In the genomic region with DNA sequence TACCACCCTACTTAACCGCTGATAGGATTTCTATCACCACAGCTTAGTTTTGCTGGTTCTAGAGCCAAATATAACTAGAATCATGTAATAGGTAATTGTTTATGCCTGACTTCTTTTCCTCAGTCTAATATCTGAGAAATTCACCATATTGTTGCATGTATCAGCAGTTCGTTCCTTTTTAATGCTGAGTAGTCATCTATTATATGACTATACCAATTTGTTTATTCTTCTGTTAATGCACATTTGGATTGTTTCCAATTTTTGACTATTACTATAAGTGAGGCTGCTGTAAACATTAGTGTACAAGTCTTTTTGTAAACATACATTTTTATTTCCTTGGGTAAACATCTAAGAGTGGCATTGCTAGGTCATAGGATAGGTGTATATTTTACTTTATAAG, we compare ENCODE assay signal across 27 cellular contexts. TPM values are rescaled to one million over a fixed set of nuclear protein-coding genes. Genes with fewer than 3 reads are reported as not detected.
DNase-seq lines count a peak whose midpoint lies in the region; ATAC-seq and TF ChIP-seq lines count a peak whose summit lies in the region.
"Had no signal": no experiment of that assay in that cellular context is flagged by ENCODE, and none has a peak within 500 bp of the region (broad histone marks: within the 10 kb centered on the region; RNA-seq: fewer than 3 reads in every experiment).

No MANE protein-coding gene starts in this region.

- H3K4me1 Mint-ChIP-seq in natural killer cell (peaks cover 67 to 68% of the 10 kb centered on the region in 2 donors), T-helper 17 cell (peaks cover 36% of the 10 kb centered on the region)
- peaks cover 30 to 39% of the 10 kb centered on the region in 2 donors for H3K4me1 Mint-ChIP-seq in natural killer cell treated with Interleukin-12 subunit alpha and Interleukin-12 subunit beta and Interleukin-15 and Interleukin-18, amount 100 ng/mL, for 72 hours (ENCODE audit: low read depth in 2 of 2)

- H3K27ac Mint-ChIP-seq in natural killer cell (peak overlapping the region; percentile 10 to 39), T-helper 17 cell (peak overlapping the region; percentile 61)
- no peak overlapping the region for H3K27ac Mint-ChIP-seq in natural killer cell treated with Interleukin-12 subunit alpha and Interleukin-12 subunit beta and Interleukin-15 and Interleukin-18, amount 100 ng/mL, for 72 hours

- CTCF ChIA-PET in RWPE1 (lab: Yijun Ruan, JAX): interaction anchor here (0.7 to 0.8 kb wide), 2 partner anchors 18 to 73 kb away, joined by 3 to 4 read pairs; no protein-coding TSS in a partner anchor

- no peak for TF ChIP-seq CTCF in natural killer cell (IDR thresholded peaks at IDR 0.05)
- no peak for TF ChIP-seq CTCF in RWPE1 (conservative IDR thresholded peaks at IDR 0.05; ENCODE audit: low read depth)

- H3K27me3 Mint-ChIP-seq in natural killer cell (ENCODE audit: low read depth in 2 of 2) (no peaks in the 10 kb centered on the region), T-helper 17 cell (no peaks in the 10 kb centered on the region)
- H3K27me3 Mint-ChIP-seq in natural killer cell treated with Interleukin-12 subunit alpha and Interleukin-12 subunit beta and Interleukin-15 and Interleukin-18, amount 100 ng/mL, for 72 hours: no peaks in the 10 kb centered on the region
- H3K27me3 Mint-ChIP-seq: CD4-positive, alpha-beta memory T cell had no signal

- H3K9me3 Mint-ChIP-seq in natural killer cell: no peaks in the 10 kb centered on the region
- no peaks in the 10 kb centered on the region for H3K9me3 Mint-ChIP-seq in natural killer cell treated with Interleukin-12 subunit alpha and Interleukin-12 subunit beta and Interleukin-15 and Interleukin-18, amount 100 ng/mL, for 72 hours
- H3K9me3 Mint-ChIP-seq: CD4-positive, alpha-beta memory T cell had no signal

- ATAC-seq in natural killer cell: no peak
- no peak for ATAC-seq in natural killer cell treated with Interleukin-12 subunit alpha and Interleukin-12 subunit beta and Interleukin-15 and Interleukin-18, amount 100 ng/mL, for 72 hours
- no peak for ATAC-seq in T-helper 17 cell

- POLR2A ChIA-PET in RWPE1 (lab: Yijun Ruan, JAX; ENCODE audit: low non-redundant PET): no interaction called here

- intact Hi-C loops in natural killer cell (cut with micrococcal nuclease): no loop called here

- H3K36me3 Mint-ChIP-seq in natural killer cell (no peaks in the 10 kb centered on the region), T-helper 17 cell (ENCODE audit: low read depth) (no peaks in the 10 kb centered on the region)
- H3K36me3 Mint-ChIP-seq in natural killer cell treated with Interleukin-12 subunit alpha and Interleukin-12 subunit beta and Interleukin-15 and Interleukin-18, amount 100 ng/mL, for 72 hours: no peaks in the 10 kb centered on the region
- H3K36me3 Mint-ChIP-seq: CD4-positive, alpha-beta memory T cell had no signal

- DNase-seq in natural killer cell (no peak), NCI-H1105 (lab: John Stamatoyannopoulos, UW) (peak; percentile 21), T-helper 17 cell (no peak), T-helper 1 cell (no peak), DMS79 treated with DMSO at 0.1 percent for 48 hours (lab: John Stamatoyannopoulos, UW) (no peak), RWPE1 (ENCODE audit: low spot score) (no peak)
- DNase-seq in natural killer cell treated with Interleukin-12 subunit alpha and Interleukin-12 subunit beta and Interleukin-15 and Interleukin-18, amount 100 ng/mL, for 72 hours (ENCODE audit: low spot score): no peak
- no peak for DNase-seq in stimulated activated CD4-positive, alpha-beta T cell treated with anti-CD3 and anti-CD28 coated beads, Interleukin-4, amount 100 ng/mL, for 4 hours
- DNase-seq: AML-193; C1 segment of cervical spinal cord; CD4-positive, alpha-beta memory T cell; COR-L47; DMS 273 treated with DMSO at 0.1 percent for 48 hours; DMS79; GF-D8; GOT3; HCEC 1CT; Kasumi-1; MV-4-11; NCI-H2029 treated with DMSO at 0.1 percent for 48 hours; NCI-H2171 treated with DMSO at 0.1 percent for 48 hours; NCI-H345; NCI-H510A treated with DMSO at 0.1 percent for 48 hours; NCI-H774; RPMI8226; SHP77 had no signal

- H3K4me3 Mint-ChIP-seq in natural killer cell (no peak overlapping the region), T-helper 17 cell (no peak overlapping the region)
- no peak overlapping the region for H3K4me3 Mint-ChIP-seq in natural killer cell treated with Interleukin-12 subunit alpha and Interleukin-12 subunit beta and Interleukin-15 and Interleukin-18, amount 100 ng/mL, for 72 hours
- H3K4me3 Mint-ChIP-seq: CD4-positive, alpha-beta memory T cell had no signal

- no peaks in the 10 kb centered on the region for H3K9me3 ChIP-seq in T-helper 17 cell (ENCODE audit: control insufficient read depth, low read length, poor library complexity, severe bottlenecking)

- no peak overlapping the region for H3K27ac ChIP-seq in RWPE1
- H3K27ac ChIP-seq: HL-60 had no signal

RNA-seq across cellular contexts. Expression of gene CSNK1G3, which starts 25.9 kb away (rescaled TPM):
- 100 to 1,000 TPM in 2 of 3 donors, 10 to 100 TPM in 1; 96.7 to 111 (median 101) TPM for total RNA-seq in natural killer cell
- 10 to 100 TPM; 34.3 to 35.4 TPM for total RNA-seq in natural killer cell treated with Interleukin-12 subunit alpha and Interleukin-12 subunit beta and Interleukin-15 and Interleukin-18, amount 100 ng/mL, for 72 hours
- total RNA-seq in T-helper 17 cell: 10 to 100 TPM; 61.8 to 65.7 TPM

Comparison
In these comparisons a context has a peak if more than half of its experiments do, and no peak if none do; other contexts are left out.
1. H3K27ac Mint-ChIP-seq: peak in natural killer cell (2 of 2) and T-helper 17 cell (single experiment); none in natural killer cell treated with Interleukin-12 subunit alpha and Interleukin-12 subunit beta and Interleukin-15 and Interleukin-18, amount 100 ng/mL, for 72 hours (0 of 2).